8 cellular contexts compared by ENCODE assay signal in genomic region chr1:244863491-244864252, GRCh38. TPM values are rescaled to one million over a fixed set of nuclear protein-coding genes. Genes with fewer than 3 reads are reported as not detected.
DNase-seq lines count a peak whose midpoint lies in the region; ATAC-seq and TF ChIP-seq lines count a peak whose summit lies in the region.

No MANE protein-coding gene starts in this region.

- peak overlapping the region; percentile 90 for H3K4me3 Mint-ChIP-seq in activated naive CD4-positive, alpha-beta T cell treated with anti-CD3 and anti-CD28 coated beads for 36 hours

- H3K27me3 ChIP-seq in ACC112 (ENCODE audit: insufficient read depth, low read length) (no peaks in the 10 kb centered on the region), hepatocyte (no peaks in the 10 kb centered on the region)

- H3K36me3 Mint-ChIP-seq in activated naive CD4-positive, alpha-beta T cell treated with anti-CD3 and anti-CD28 coated beads for 36 hours (ENCODE audit: low read depth): peaks cover 42% of the 10 kb centered on the region

- peak overlapping the region; percentile 42 for H3K4me2 ChIP-seq in hepatocyte

- CTCF ChIA-PET in activated naive CD4-positive, alpha-beta T cell treated with anti-CD3 and anti-CD28 coated beads for 36 hours (lab: Charles Lee): interaction anchor here (0.6 to 4.3 kb wide), 8 partner anchors 9 to 188 kb away, joined by 3 to 14 read pairs (median 4); partner anchors contain the start of gene COX20

- peak overlapping the region; percentile 99 for H3K4me3 ChIP-seq in ACC112 (ENCODE audit: low read depth, low read length)
- H3K4me3 ChIP-seq in hepatocyte: peak overlapping the region; percentile 97
- H3K4me3 ChIP-seq in skin epidermis: peak overlapping the region; percentile 77 to 98 (median 85)

- TF ChIP-seq CTCF in hepatocyte (IDR thresholded peaks at IDR 0.05; ENCODE audit: poor library complexity): no peak

- peaks cover 37% of the 10 kb centered on the region for H3K4me1 ChIP-seq in ACC112 (ENCODE audit: control insufficient read depth, insufficient read depth, low read length, unreplicated experiment)
- H3K4me1 ChIP-seq in hepatocyte (ENCODE audit: insufficient read depth): peaks cover 45% of the 10 kb centered on the region

- H3K4me1 Mint-ChIP-seq in activated naive CD4-positive, alpha-beta T cell treated with anti-CD3 and anti-CD28 coated beads for 36 hours (ENCODE audit: low read depth): peaks cover 36% of the 10 kb centered on the region

- WGBS in hepatocyte (ENCODE audit: low lambda C conversion rate, missing lambda C conversion rate): 1% methylated on average over 80 of the region's 92 CpGs

- H3K9me2 ChIP-seq in hepatocyte (replicated peaks; ENCODE audit: insufficient read depth): no peaks in the 10 kb centered on the region

- peaks cover 41% of the 10 kb centered on the region for H4K20me1 ChIP-seq in hepatocyte (ENCODE audit: insufficient read depth, poor library complexity, severe bottlenecking)

- ATAC-seq in GM19467 (IDR thresholded peaks at IDR 0.05; ENCODE audit: unreplicated experiment): peak; percentile 2

- no peaks in the 10 kb centered on the region for H3K9me3 Mint-ChIP-seq in activated naive CD4-positive, alpha-beta T cell treated with anti-CD3 and anti-CD28 coated beads for 36 hours

- H3K9me3 ChIP-seq in hepatocyte (ENCODE audit: low read depth): no peaks in the 10 kb centered on the region

- H3K27me3 Mint-ChIP-seq in activated naive CD4-positive, alpha-beta T cell treated with anti-CD3 and anti-CD28 coated beads for 36 hours (ENCODE audit: low read depth): no peaks in the 10 kb centered on the region

- H3K36me3 ChIP-seq in ACC112 (ENCODE audit: insufficient read depth, low read length) (peaks cover 38% of the 10 kb centered on the region), hepatocyte (replicated peaks; ENCODE audit: insufficient read depth, low read depth) (peaks cover 8% of the 10 kb centered on the region)

- H3K27ac Mint-ChIP-seq in activated naive CD4-positive, alpha-beta T cell treated with anti-CD3 and anti-CD28 coated beads for 36 hours: peak overlapping the region; percentile 99

- H3K79me2 ChIP-seq in ACC112 (ENCODE audit: control insufficient read depth, insufficient read depth, low read length, unreplicated experiment) (peaks cover 52% of the 10 kb centered on the region), hepatocyte (peaks cover 53% of the 10 kb centered on the region)

- H2AFZ ChIP-seq in ACC112 (ENCODE audit: low read length, unreplicated experiment) (no peak overlapping the region), hepatocyte (peak overlapping the region; percentile 8)

- H3K27ac ChIP-seq in ACC112 (ENCODE audit: low read depth, low read length): peak overlapping the region; percentile 89
- H3K27ac ChIP-seq in hepatocyte: peak overlapping the region; percentile 100
- peak overlapping the region; percentile 95 to 100 (median 100) for H3K27ac ChIP-seq in skin epidermis

- intact Hi-C loops in activated naive CD4-positive, alpha-beta T cell treated with anti-CD3 and anti-CD28 coated beads for 36 hours (cut with micrococcal nuclease): loop anchor here (1.0 to 10.0 kb wide), 11 partner anchors 28 to 1703 kb away; partner anchors contain the start of genes CNST, COX20 and TFB2M

- DNase-seq in HT-29 (ENCODE audit: low spot score) (peak; percentile 48), hepatocyte (ENCODE audit: low spot score) (no peak), GF-D8 (lab: John Stamatoyannopoulos, UW) (no peak), NCI-H82 treated with DMSO at 0.1 percent for 48 hours (lab: John Stamatoyannopoulos, UW; ENCODE audit: unreplicated experiment) (no peak)
- DNase-seq in activated naive CD4-positive, alpha-beta T cell treated with anti-CD3 and anti-CD28 coated beads for 36 hours: peak; percentile 47

RNA-seq across cellular contexts. Expression of gene HNRNPU, which starts 0.7 kb away (rescaled TPM):
- 261 and 277 TPM in 2 replicates for total RNA-seq in HT-29 (2014; rRNA removed; shearing (Covaris generic))
- 100 to 1,000 TPM; 331 to 338 TPM for total RNA-seq in activated naive CD4-positive, alpha-beta T cell treated with anti-CD3 and anti-CD28 coated beads for 36 hours
- 316 and 321 TPM in 2 replicates for total RNA-seq in hepatocyte
- 293 and 298 TPM in 2 replicates for polyA plus RNA-seq in hepatocyte

RNA-seq across cellular contexts. Expression of gene COX20, which starts 28.2 kb away (rescaled TPM):
- total RNA-seq in HT-29 (2014; rRNA removed; shearing (Covaris generic)): 16.1 and 18.8 TPM in 2 replicates
- total RNA-seq in activated naive CD4-positive, alpha-beta T cell treated with anti-CD3 and anti-CD28 coated beads for 36 hours: 10 to 100 TPM; 21.4 to 24.2 TPM
- total RNA-seq in hepatocyte: 24.3 and 32.0 TPM in 2 replicates
- polyA plus RNA-seq in hepatocyte: 56.5 and 61.9 TPM in 2 replicates

Comparison
In these comparisons a context has a peak if more than half of its experiments do, and no peak if none do; other contexts are left out.
1. DNase-seq: peak in HT-29 (single experiment) and activated naive CD4-positive, alpha-beta T cell treated with anti-CD3 and anti-CD28 coated beads for 36 hours (single experiment); none in hepatocyte (single experiment), GF-D8 (single experiment) and NCI-H82 treated with DMSO at 0.1 percent for 48 hours (single experiment).
2. Peak in every context shown above with its lines, with median percentiles within 50 percentile points of each other: H3K27ac ChIP-seq and H3K4me3 ChIP-seq.